ENCODE assay signal across 8 cellular contexts in the genomic region with DNA sequence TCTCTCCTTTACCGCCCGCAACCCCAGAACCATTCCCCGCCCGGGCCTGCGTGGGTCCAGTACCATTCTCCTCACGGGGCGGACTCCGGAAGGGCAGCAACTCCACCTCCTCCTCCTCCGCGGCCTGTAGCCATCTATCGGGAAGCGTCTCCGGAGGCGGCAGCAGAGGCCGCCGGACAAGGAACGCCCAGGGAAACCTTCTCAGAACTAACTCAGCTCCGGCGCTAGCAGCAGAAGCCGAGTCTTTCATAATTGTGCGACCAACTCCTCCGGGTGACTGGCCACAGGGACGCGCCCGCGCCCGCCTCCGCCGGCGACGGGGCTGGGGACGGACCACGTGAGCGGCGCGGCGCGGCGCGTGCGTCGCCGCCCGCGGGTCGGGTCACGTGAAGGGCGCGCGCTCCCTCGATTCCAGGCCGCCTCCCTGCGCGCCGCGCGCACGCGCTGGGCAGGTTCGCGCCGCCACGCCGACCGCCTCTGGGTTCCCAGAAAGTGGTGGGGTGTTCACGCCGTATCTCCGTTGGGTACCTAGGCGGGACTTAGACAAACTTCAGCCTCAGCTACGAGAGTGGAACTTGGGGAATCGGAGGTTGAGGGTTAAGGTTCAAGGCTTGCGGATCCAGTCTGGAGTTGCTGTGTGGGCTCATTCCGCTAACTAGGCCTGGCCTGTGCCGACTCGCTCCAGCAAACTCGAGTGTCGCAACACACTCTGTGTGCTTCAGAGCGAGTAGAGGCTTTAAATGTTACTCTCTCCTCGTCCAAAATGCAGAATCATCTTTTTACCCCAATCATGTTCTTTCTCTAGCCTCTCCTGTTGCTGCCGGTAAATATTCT. TPM values are rescaled to one million over a fixed set of nuclear protein-coding genes. Genes with fewer than 3 reads are reported as not detected.
DNase-seq lines count a peak whose midpoint lies in the region; ATAC-seq and TF ChIP-seq lines count a peak whose summit lies in the region.

A gene with protein sequence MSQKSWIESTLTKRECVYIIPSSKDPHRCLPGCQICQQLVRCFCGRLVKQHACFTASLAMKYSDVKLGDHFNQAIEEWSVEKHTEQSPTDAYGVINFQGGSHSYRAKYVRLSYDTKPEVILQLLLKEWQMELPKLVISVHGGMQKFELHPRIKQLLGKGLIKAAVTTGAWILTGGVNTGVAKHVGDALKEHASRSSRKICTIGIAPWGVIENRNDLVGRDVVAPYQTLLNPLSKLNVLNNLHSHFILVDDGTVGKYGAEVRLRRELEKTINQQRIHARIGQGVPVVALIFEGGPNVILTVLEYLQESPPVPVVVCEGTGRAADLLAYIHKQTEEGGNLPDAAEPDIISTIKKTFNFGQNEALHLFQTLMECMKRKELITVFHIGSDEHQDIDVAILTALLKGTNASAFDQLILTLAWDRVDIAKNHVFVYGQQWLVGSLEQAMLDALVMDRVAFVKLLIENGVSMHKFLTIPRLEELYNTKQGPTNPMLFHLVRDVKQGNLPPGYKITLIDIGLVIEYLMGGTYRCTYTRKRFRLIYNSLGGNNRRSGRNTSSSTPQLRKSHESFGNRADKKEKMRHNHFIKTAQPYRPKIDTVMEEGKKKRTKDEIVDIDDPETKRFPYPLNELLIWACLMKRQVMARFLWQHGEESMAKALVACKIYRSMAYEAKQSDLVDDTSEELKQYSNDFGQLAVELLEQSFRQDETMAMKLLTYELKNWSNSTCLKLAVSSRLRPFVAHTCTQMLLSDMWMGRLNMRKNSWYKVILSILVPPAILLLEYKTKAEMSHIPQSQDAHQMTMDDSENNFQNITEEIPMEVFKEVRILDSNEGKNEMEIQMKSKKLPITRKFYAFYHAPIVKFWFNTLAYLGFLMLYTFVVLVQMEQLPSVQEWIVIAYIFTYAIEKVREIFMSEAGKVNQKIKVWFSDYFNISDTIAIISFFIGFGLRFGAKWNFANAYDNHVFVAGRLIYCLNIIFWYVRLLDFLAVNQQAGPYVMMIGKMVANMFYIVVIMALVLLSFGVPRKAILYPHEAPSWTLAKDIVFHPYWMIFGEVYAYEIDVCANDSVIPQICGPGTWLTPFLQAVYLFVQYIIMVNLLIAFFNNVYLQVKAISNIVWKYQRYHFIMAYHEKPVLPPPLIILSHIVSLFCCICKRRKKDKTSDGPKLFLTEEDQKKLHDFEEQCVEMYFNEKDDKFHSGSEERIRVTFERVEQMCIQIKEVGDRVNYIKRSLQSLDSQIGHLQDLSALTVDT (N-terminal part only) (minus strand): TSS at position 330 of the 834 bp plus-strand sequence. CDS start 264 bp downstream, at position 66.

- TF ChIP-seq CTCF in AG10803 (conservative IDR thresholded peaks at IDR 0.05; ENCODE audit: low read length) = 0 out of 2 replicates have a peak, but pooled peaks have one; percentile 6
- TF ChIP-seq CTCF in choroid plexus epithelial cell (conservative IDR thresholded peaks at IDR 0.05; ENCODE audit: low read depth, low read length) = peak; percentile 41

- H3K9me3 Mint-ChIP-seq in activated CD4-positive, alpha-beta T cell treated with anti-CD3 and anti-CD28 coated beads for 36 hours (ENCODE audit: low read depth) = no peaks in the 10 kb centered on the region

- H3K27ac Mint-ChIP-seq in activated CD4-positive, alpha-beta T cell treated with anti-CD3 and anti-CD28 coated beads for 36 hours = peak within 1 kb of the TSS; percentile 97

- H3K27me3 Mint-ChIP-seq in activated CD4-positive, alpha-beta T cell treated with anti-CD3 and anti-CD28 coated beads for 36 hours = no peaks in the 10 kb centered on the region

- ATAC-seq in GM19035 (IDR thresholded peaks at IDR 0.05; ENCODE audit: unreplicated experiment) (peak; percentile 79), HG03342 (IDR thresholded peaks at IDR 0.05; ENCODE audit: unreplicated experiment) (peak; percentile 84)
- ATAC-seq in activated CD4-positive, alpha-beta T cell treated with anti-CD3 and anti-CD28 coated beads for 36 hours = peak; percentile 79

- H3K4me1 Mint-ChIP-seq in activated CD4-positive, alpha-beta T cell treated with anti-CD3 and anti-CD28 coated beads for 36 hours = peaks cover 49% of the 10 kb centered on the region

- intact Hi-C loops in activated CD4-positive, alpha-beta T cell treated with anti-CD3 and anti-CD28 coated beads for 36 hours (cut with DNase I, micrococcal nuclease) = loop anchor here (1.0 to 10.0 kb wide), 16 partner anchors 11 to 1148 kb away; a partner anchor contains a TSS

- POLR2A ChIA-PET in activated CD4-positive, alpha-beta T cell treated with anti-CD3 and anti-CD28 coated beads for 36 hours (lab: Charles Lee) = interaction anchor here (0.5 to 1.9 kb wide), 6 partner anchors 14 to 221 kb away, joined by 3 to 6 read pairs (median 4); no protein-coding TSS in a partner anchor

- DNase-seq in AG10803 (ENCODE audit: low read depth) = peak; percentile 84
- DNase-seq in NCI-H510A treated with DMSO at 0.1 percent for 48 hours (lab: John Stamatoyannopoulos, UW) = peak; percentile 62
- DNase-seq in activated CD4-positive, alpha-beta T cell treated with anti-CD3 and anti-CD28 coated beads for 36 hours = peak; percentile 95
- DNase-seq in choroid plexus epithelial cell (ENCODE audit: low read depth) = peak; percentile 86
- DNase-seq in kidney tubule cell (ENCODE audit: low spot score) = peak; percentile 90
- DNase-seq in stimulated activated CD4-positive, alpha-beta T cell treated with anti-CD3 and anti-CD28 coated beads, Interleukin-1b, Interleukin-23, amount 100 ng/mL, for 24 hours (ENCODE audit: low read depth in 4 of 4, low spot score in 1 of 4) = peak; percentile 68 to 84 (median 76)

- H3K36me3 Mint-ChIP-seq in activated CD4-positive, alpha-beta T cell treated with anti-CD3 and anti-CD28 coated beads for 36 hours (ENCODE audit: low read depth) = peaks cover 38% of the 10 kb centered on the region

- CTCF ChIA-PET in activated CD4-positive, alpha-beta T cell treated with anti-CD3 and anti-CD28 coated beads for 36 hours (lab: Charles Lee) = interaction anchor here (0.6 kb wide), 1 partner anchor 190 kb away, joined by 4 read pairs; no protein-coding TSS in a partner anchor

- peak within 1 kb of the TSS; percentile 99 for H3K4me3 Mint-ChIP-seq in activated CD4-positive, alpha-beta T cell treated with anti-CD3 and anti-CD28 coated beads for 36 hours

- H3K4me3 ChIP-seq in AG10803 (ENCODE audit: low read length) = peak within 1 kb of the TSS; percentile 96
- peak within 1 kb of the TSS; percentile 97 for H3K4me3 ChIP-seq in choroid plexus epithelial cell (ENCODE audit: low read depth, low read length)

RNA-seq across cellular contexts. Expression of the gene that starts here (rescaled TPM):
- total RNA-seq in activated CD4-positive, alpha-beta T cell treated with anti-CD3 and anti-CD28 coated beads for 36 hours = 10 to 100 TPM; 40.7 to 41.4 TPM

Comparison
In these comparisons a context has a peak if more than half of its experiments do, and no peak if none do; other contexts are left out.
1. Peak in every context shown above with its lines: DNase-seq, ATAC-seq and H3K4me3 ChIP-seq.